Comparison of ENCODE assay signal across 9 cellular contexts in genomic region chr7:29189743-29190201, GRCh38. TPM values are rescaled to one million over a fixed set of nuclear protein-coding genes. Genes with fewer than 3 reads are reported as not detected.
DNase-seq lines count a peak whose midpoint lies in the region; ATAC-seq and TF ChIP-seq lines count a peak whose summit lies in the region.
"Had no signal": no experiment of that assay in that cellular context is flagged by ENCODE, and none has a peak within 500 bp of the region (broad histone marks: within the 10 kb centered on the region; RNA-seq: fewer than 3 reads in every experiment).

No MANE protein-coding gene starts in this region.

- no peaks in the 10 kb centered on the region for H3K36me3 ChIP-seq in KOPT-K1 (ENCODE audit: insufficient read depth, low read length)
- no peaks in the 10 kb centered on the region for H3K36me3 ChIP-seq in Panc1 (ENCODE audit: control insufficient read depth, insufficient read depth, low read length)
- H3K36me3 ChIP-seq in left ventricle myocardium inferior, result no peaks in the 10 kb centered on the region
- no peaks in the 10 kb centered on the region for H3K36me3 ChIP-seq in psoas muscle (ENCODE audit: insufficient read depth in 1 of 2, low read depth in 1 of 2)
- H3K36me3 ChIP-seq: BLaER1 treated with 17β-estradiol and CSF1 and Interleukin-3, amounts not matched to agents 10 nM and 100 nM had no signal

- TF ChIP-seq CTCF in Panc1 (IDR thresholded peaks at IDR 0.05), result peak; percentile 97
- peak; percentile 82 for TF ChIP-seq CTCF in left ventricle myocardium inferior (IDR thresholded peaks at IDR 0.05; ENCODE audit: borderline replicate concordance)
- peak; percentile 65 for TF ChIP-seq CTCF in psoas muscle (IDR thresholded peaks at IDR 0.05)

- POLR2A ChIA-PET in Panc1 (lab: Charles Lee), result no interaction called here

- intact Hi-C loops in Panc1 (cut with micrococcal nuclease; ENCODE audit: unreplicated experiment), result loop anchor here (5.0 kb wide), 1 partner anchor 218 kb away; no protein-coding TSS in a partner anchor
- intact Hi-C loops in left ventricle myocardium inferior (cut with micrococcal nuclease), result loop anchor here (5.0 to 10.0 kb wide), 2 partner anchors 158 to 215 kb away; no protein-coding TSS in a partner anchor
- intact Hi-C loops in psoas muscle (cut with DNase I), result loop anchor here (2.0 to 5.0 kb wide), 3 partner anchors 153 to 219 kb away; no protein-coding TSS in a partner anchor

- H3K4me1 ChIP-seq in Panc1 (ENCODE audit: control insufficient read depth, insufficient read depth, low read length), result no peaks in the 10 kb centered on the region
- peaks cover 23% of the 10 kb centered on the region for H3K4me1 ChIP-seq in left ventricle myocardium inferior
- peaks cover 4% of the 10 kb centered on the region for H3K4me1 ChIP-seq in psoas muscle

- in situ Hi-C loops in Panc1 (cut with HindIII; ENCODE audit: low pct_unique_long_range_greater_than_20kb, low sequenced_read_pairs), result no loop called here

- peak overlapping the region; percentile 38 for H3K27ac ChIP-seq in KOPT-K1 (ENCODE audit: low read depth, low read length, poor library complexity, severe bottlenecking)
- H3K27ac ChIP-seq in Panc1 (ENCODE audit: low read length), result no peak overlapping the region
- no peak overlapping the region for H3K27ac ChIP-seq in left ventricle myocardium inferior (replicated peaks)
- no peak overlapping the region for H3K27ac ChIP-seq in psoas muscle
- H3K27ac ChIP-seq: BLaER1 treated with 17β-estradiol and CSF1 and Interleukin-3, amounts not matched to agents 10 nM and 100 nM had no signal

- CTCF ChIA-PET in Panc1 (lab: Charles Lee), result interaction anchor here (0.6 to 1.7 kb wide), 7 partner anchors 14 to 368 kb away, joined by 3 to 9 read pairs (median 3); no protein-coding TSS in a partner anchor

- WGBS in psoas muscle, 3 donors, result 16 to 21% (median 20%) methylated on average over 16 of the region's 16 CpGs

- BruUV-seq in Panc1 (replicated peaks; lab: Mats Ljungman, UMichigan), result no TSS peak

- H3K9me3 ChIP-seq in KOPT-K1 (ENCODE audit: insufficient read depth, low read length, poor library complexity, severe bottlenecking), result no peaks in the 10 kb centered on the region
- no peaks in the 10 kb centered on the region for H3K9me3 ChIP-seq in Panc1 (ENCODE audit: control insufficient read depth, insufficient read depth, low read depth, low read length)
- H3K9me3 ChIP-seq in left ventricle myocardium inferior (replicated peaks), result no peaks in the 10 kb centered on the region
- no peaks in the 10 kb centered on the region for H3K9me3 ChIP-seq in psoas muscle
- H3K9me3 ChIP-seq: BLaER1 treated with 17β-estradiol and CSF1 and Interleukin-3, amounts not matched to agents 10 nM and 100 nM had no signal

- H3K4me3 ChIP-seq in Panc1 (ENCODE audit: low read depth in 2 of 2, low read length in 2 of 2) (no peak overlapping the region), left ventricle myocardium inferior (no peak overlapping the region), psoas muscle (no peak overlapping the region)
- H3K4me3 ChIP-seq: BLaER1 treated with 17β-estradiol and CSF1 and Interleukin-3, amounts not matched to agents 10 nM and 100 nM had no signal

- DNase-seq in NCI-H524 (lab: John Stamatoyannopoulos, UW), result peak; percentile 54 to 57
- no peak for DNase-seq in NCI-H524 treated with DMSO at 0.1 percent for 48 hours (lab: John Stamatoyannopoulos, UW)
- DNase-seq in Panc1 (ENCODE audit: low read depth, low spot score), result peak; percentile 10
- peak; percentile 28 for DNase-seq in activated naive CD4-positive, alpha-beta T cell treated with anti-CD3 and anti-CD28 coated beads, Interleukin-2, amount 50 U/mL, for 16 hours
- peak; percentile 50 for DNase-seq in left ventricle myocardium inferior
- DNase-seq in psoas muscle, result peak; percentile 55 to 67

- H3K27me3 ChIP-seq in Panc1 (ENCODE audit: control insufficient read depth, insufficient read depth, low read length) (peaks cover 35% of the 10 kb centered on the region), left ventricle myocardium inferior (ENCODE audit: low read depth) (peaks cover 20% of the 10 kb centered on the region), psoas muscle (ENCODE audit: insufficient read depth in 3 of 3, low read length in 2 of 3) (peaks cover 0 to 2% (median 0%) of the 10 kb centered on the region in 3 donors)

- ATAC-seq in Panc1 (peak; percentile 87), psoas muscle (peak; percentile 53 to 67 (median 60)), HG02642 (IDR thresholded peaks at IDR 0.05; ENCODE audit: poor library complexity, unreplicated experiment) (no peak)

RNA-seq across cellular contexts. Expression of gene CHN2, which starts 4.8 kb away (rescaled TPM):
- 0.15 TPM for total RNA-seq in Panc1 (2021; ENCODE audit: unreplicated experiment)
- polyA plus RNA-seq in Panc1 (2012; ENCODE audit: insufficient read length), result 0.35 TPM
- 36.1 TPM for total RNA-seq in left ventricle myocardium inferior
- total RNA-seq in psoas muscle, result 10 to 100 TPM in 1 of 4 donors, 1 to 10 TPM in 3; 2.3 to 18.1 (median 4.4) TPM
- 1 to 10 TPM in 2 of 3 donors, under 1 TPM in 1; 0.43 to 2.1 (median 1.2) TPM for polyA plus RNA-seq in psoas muscle

RNA-seq across cellular contexts. Expression of gene CPVL, which starts 43.4 kb away (rescaled TPM):
- total RNA-seq in Panc1 (2021; ENCODE audit: unreplicated experiment) (1.1 TPM), left ventricle myocardium inferior (86.3 TPM), psoas muscle (10 to 100 TPM in 2 of 4 donors, 1 to 10 TPM in 2; 6.1 to 49.6 (median 16.8) TPM)
- not detected for polyA plus RNA-seq in Panc1 (2012; ENCODE audit: insufficient read length)
- polyA plus RNA-seq in psoas muscle, result 1 to 10 TPM; 1.6 to 5.5 (median 2.8) TPM
